Comparison of ENCODE assay signal across 9 cellular contexts in the genomic region with DNA sequence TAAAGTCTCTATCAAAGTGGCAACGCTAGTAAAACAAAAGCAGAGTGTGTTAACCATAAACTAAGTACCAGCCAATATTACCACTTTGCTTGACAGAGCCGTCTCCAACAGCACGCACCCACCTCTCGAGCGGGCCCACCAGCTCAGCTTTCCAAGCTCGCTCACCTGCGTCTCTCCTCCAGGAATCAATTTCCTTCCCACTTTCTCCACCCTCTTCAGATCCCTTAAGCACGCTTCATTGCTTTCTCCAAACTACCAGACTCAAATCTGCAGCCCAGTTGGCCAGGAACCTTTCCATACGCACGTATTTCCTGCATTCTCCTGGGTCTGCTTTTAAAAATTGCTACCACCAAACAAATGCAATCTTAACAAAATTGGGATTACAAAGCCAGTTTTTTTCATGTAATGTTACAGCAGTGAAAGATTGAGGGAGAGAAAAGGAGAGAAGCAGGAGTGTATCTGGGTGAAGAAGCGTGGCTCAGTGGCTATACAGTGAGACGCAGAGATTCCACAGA. TPM values are rescaled to one million over a fixed set of nuclear protein-coding genes. Genes with fewer than 3 reads are reported as not detected.
A peak's percentile ranks its signal among the peaks of the same experiment; 100 is the strongest.
DNase-seq lines count a peak whose midpoint lies in the region; ATAC-seq and TF ChIP-seq lines count a peak whose summit lies in the region.
"Had no signal": no experiment of that assay in that cellular context is flagged by ENCODE, and none has a peak within 500 bp of the region (broad histone marks: within the 10 kb centered on the region; RNA-seq: fewer than 3 reads in every experiment).

No MANE protein-coding gene starts in this region.

- H3K4me2 ChIP-seq in OCI-LY7 (ENCODE audit: low read length) (peak overlapping the region; percentile 86), parathyroid adenoma (ENCODE audit: low read length) (peak overlapping the region; percentile 88)

- H3K79me2 ChIP-seq in OCI-LY7 (ENCODE audit: insufficient read depth, low read depth, low read length) (no peaks in the 10 kb centered on the region), parathyroid adenoma (no peaks in the 10 kb centered on the region)

- H3K9me3 Mint-ChIP-seq in CD8-positive, alpha-beta T cell = no peaks in the 10 kb centered on the region

- no peak for ATAC-seq in CD8-positive, alpha-beta T cell
- ATAC-seq in GM19328 (IDR thresholded peaks at IDR 0.05; ENCODE audit: unreplicated experiment) (no peak), esophagus mucosa (no peak), HG03196 (IDR thresholded peaks at IDR 0.05; ENCODE audit: unreplicated experiment) (no peak)

- H3K9me3 ChIP-seq in CD8-positive, alpha-beta T cell (ENCODE audit: low read length) = no peaks in the 10 kb centered on the region
- no peaks in the 10 kb centered on the region for H3K9me3 ChIP-seq in OCI-LY7 (ENCODE audit: low read length)
- H3K9me3 ChIP-seq in parathyroid adenoma (ENCODE audit: control insufficient read depth, low read length) = no peaks in the 10 kb centered on the region

- TF ChIP-seq CTCF in CD8-positive, alpha-beta T cell (IDR thresholded peaks at IDR 0.05) = no peak
- TF ChIP-seq CTCF in OCI-LY7 (conservative IDR thresholded peaks at IDR 0.05; ENCODE audit: low read length) (no peak), epithelial cell of proximal tubule (conservative IDR thresholded peaks at IDR 0.05; ENCODE audit: low read depth, low read length) (no peak), parathyroid adenoma (IDR thresholded peaks at IDR 0.05) (no peak)

- peak overlapping the region; percentile 55 for H3K4me3 Mint-ChIP-seq in CD8-positive, alpha-beta T cell

- H3K27me3 Mint-ChIP-seq in CD8-positive, alpha-beta T cell (ENCODE audit: low read depth) = peaks cover 38% of the 10 kb centered on the region

- no peak overlapping the region for H3K4me3 ChIP-seq in CD8-positive, alpha-beta T cell (ENCODE audit: low read depth, low read length)
- H3K4me3 ChIP-seq in OCI-LY7 (ENCODE audit: low read depth, low read length, poor library complexity, severe bottlenecking) (peak overlapping the region; percentile 70), epithelial cell of proximal tubule (ENCODE audit: low read depth, low read length) (peak overlapping the region; percentile 64), parathyroid adenoma (ENCODE audit: low read depth, low read length) (peak overlapping the region; percentile 52)

- H2AFZ ChIP-seq in OCI-LY7 (ENCODE audit: low read length) = no peak overlapping the region
- no peak overlapping the region for H2AFZ ChIP-seq in parathyroid adenoma

- H3K4me1 Mint-ChIP-seq in CD8-positive, alpha-beta T cell (ENCODE audit: low read depth) = peaks cover 16% of the 10 kb centered on the region

- no peaks in the 10 kb centered on the region for H3K36me3 Mint-ChIP-seq in CD8-positive, alpha-beta T cell

- H3K9ac ChIP-seq in parathyroid adenoma = no peak overlapping the region

- intact Hi-C loops in CD8-positive, alpha-beta T cell (cut with DNase I, micrococcal nuclease) = no loop called here
- intact Hi-C loops in OCI-LY7 (cut with micrococcal nuclease; ENCODE audit: unreplicated experiment) = no loop called here

- BruUV-seq in OCI-LY7 (replicated peaks; lab: Mats Ljungman, UMichigan) = no TSS peak

- no peak overlapping the region for H3K27ac ChIP-seq in CD8-positive, alpha-beta T cell (ENCODE audit: low read depth, low read length)
- no peak overlapping the region for H3K27ac ChIP-seq in OCI-LY7 (ENCODE audit: low read depth, low read length, poor library complexity, severe bottlenecking)
- H3K27ac ChIP-seq in parathyroid adenoma = no peak overlapping the region

- H3K36me3 ChIP-seq in CD8-positive, alpha-beta T cell (ENCODE audit: insufficient read depth, low read length) = no peaks in the 10 kb centered on the region
- H3K36me3 ChIP-seq in OCI-LY7 (ENCODE audit: insufficient read depth, low read length) = no peaks in the 10 kb centered on the region
- H3K36me3 ChIP-seq in parathyroid adenoma (ENCODE audit: control insufficient read depth, insufficient read depth, low read length) = no peaks in the 10 kb centered on the region

- no peaks in the 10 kb centered on the region for H3K27me3 ChIP-seq in CD8-positive, alpha-beta T cell (ENCODE audit: insufficient read depth, low read length)
- no peaks in the 10 kb centered on the region for H3K27me3 ChIP-seq in parathyroid adenoma (ENCODE audit: control insufficient read depth, insufficient read depth, low read length)

- H4K20me1 ChIP-seq in OCI-LY7 (ENCODE audit: insufficient read depth, low read length) = peaks cover 4% of the 10 kb centered on the region; the same call in 1 of the 2 replicates

- CTCF ChIA-PET in CD8-positive, alpha-beta T cell (lab: Charles Lee) = no interaction called here
- CTCF ChIA-PET in OCI-LY7 (lab: Charles Lee; ENCODE audit: unreplicated experiment) = no interaction called here

- H3K4me1 ChIP-seq in CD8-positive, alpha-beta T cell (ENCODE audit: insufficient read depth, low read length) = no peaks in the 10 kb centered on the region
- peaks cover 12% of the 10 kb centered on the region for H3K4me1 ChIP-seq in OCI-LY7 (ENCODE audit: insufficient read depth, low read length, poor library complexity, severe bottlenecking)
- no peaks in the 10 kb centered on the region for H3K4me1 ChIP-seq in parathyroid adenoma

- no peak overlapping the region for H3K27ac Mint-ChIP-seq in CD8-positive, alpha-beta T cell

- POLR2A ChIA-PET in CD8-positive, alpha-beta T cell (lab: Charles Lee) = no interaction called here
- POLR2A ChIA-PET in OCI-LY7 (lab: Charles Lee) = no interaction called here

- no peak for DNase-seq in CD8-positive, alpha-beta T cell
- DNase-seq in OCI-LY7 (ENCODE audit: low spot score) = no peak
- DNase-seq in epithelial cell of proximal tubule (ENCODE audit: low read depth) = no peak
- DNase-seq in activated CD4-positive, CD25-positive, alpha-beta regulatory T cell treated with anti-CD3 and anti-CD28 coated beads, Interleukin-2, amount 50 U/mL, for 72 hours = no peak
- DNase-seq: NCI-H510A had no signal

- no peaks in the 10 kb centered on the region for H3K9me2 ChIP-seq in OCI-LY7 (ENCODE audit: insufficient read depth, low read length)

RNA-seq across cellular contexts. Expression of a gene that starts 1.5 kb away (rescaled TPM):
- not detected for total RNA-seq in CD8-positive, alpha-beta T cell
- total RNA-seq in OCI-LY7 (2014; rRNA removed; shearing (Covaris generic)) = 0.03 TPM in 1 of 2 replicates, not detected in the other
- total RNA-seq in OCI-LY7 (2022) (not detected in 2 replicates), epithelial cell of proximal tubule (0.17 and 1.8 TPM in 2 replicates), esophagus mucosa (0.12 TPM)
